20 cellular contexts compared by ENCODE assay signal in the genomic region with DNA sequence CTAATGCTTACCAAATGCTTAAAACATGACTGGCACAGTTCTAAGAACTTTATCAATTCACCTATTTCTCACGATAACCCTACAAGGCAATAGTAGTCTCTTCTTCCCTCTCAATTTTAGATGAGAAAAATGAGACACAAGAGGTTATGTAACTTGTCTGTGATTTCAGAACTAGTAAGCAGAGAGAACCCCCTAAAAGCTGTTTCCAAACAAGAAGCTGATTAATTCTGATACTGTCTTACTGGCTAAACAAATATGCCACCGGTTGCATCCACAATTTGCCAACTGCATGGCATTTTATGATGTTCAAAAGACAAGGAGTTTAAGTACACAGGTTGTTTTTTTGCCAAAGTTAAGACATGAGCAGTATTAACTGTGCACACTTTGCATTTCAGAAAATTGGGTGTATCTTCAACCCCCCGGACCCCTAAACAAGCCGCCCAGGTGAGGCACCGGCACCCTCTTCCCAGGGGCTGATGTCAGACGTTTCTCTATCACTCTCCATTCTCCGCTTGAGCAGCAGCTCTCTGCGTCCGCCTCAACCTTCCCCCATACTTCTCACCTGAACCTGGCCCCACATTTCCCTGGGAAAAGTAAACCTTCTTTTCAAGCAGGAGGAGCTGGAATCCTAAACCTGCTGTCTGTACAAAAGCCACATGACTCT.
"Had no signal": no experiment of that assay in that cellular context is flagged by ENCODE, and none has a peak within 500 bp of the region (broad histone marks: within the 10 kb centered on the region; RNA-seq: fewer than 3 reads in every experiment).

No MANE protein-coding gene starts in this region.

- DNase-seq: effector CD4-positive, alpha-beta T cell; endodermal cell; foreskin melanocyte; heart left ventricle; hypothalamus; left ventricle myocardium inferior; lower lobe of right lung; posterior cingulate gyrus; sigmoid colon; stimulated activated CD4-positive, alpha-beta T cell treated with anti-CD3 and anti-CD28 coated beads, Interleukin-2, amount 100 ng/mL, for 24 hours; stimulated activated CD4-positive, alpha-beta T cell treated with anti-CD3 and anti-CD28 coated beads, Interleukin-4, amount 100 ng/mL, for 4 hours; stimulated activated naive CD4-positive, alpha-beta T cell treated with Interleukin-2 at 50 U/mL for 16 hours; trophoblast cell had no signal

- H3K9me3 ChIP-seq: heart left ventricle, left ventricle myocardium inferior, lower lobe of right lung, neutrophil, right atrium auricular region, sigmoid colon had no signal

- H3K4me1 Mint-ChIP-seq: mesothelial cell of epicardium had no signal

- ATAC-seq: heart left ventricle, lower lobe of right lung had no signal

- FAIRE-seq: islet of Langerhans had no signal

- H3K9me3 Mint-ChIP-seq: memory B cell had no signal

- H3K36me3 ChIP-seq: lower lobe of right lung, right atrium auricular region, sigmoid colon had no signal

- H3K27me3 Mint-ChIP-seq: memory B cell had no signal

- H3K4me3 ChIP-seq: coronary artery, heart left ventricle, left ventricle myocardium inferior, lower lobe of right lung, right atrium auricular region, sigmoid colon, skin epidermis had no signal

- H3K4me1 ChIP-seq: lower lobe of right lung had no signal

- H3K27ac Mint-ChIP-seq: endodermal cell, memory B cell, mesothelial cell of epicardium had no signal

- H3K27ac ChIP-seq: coronary artery, heart left ventricle, left ventricle myocardium inferior, lower lobe of right lung, neutrophil, right atrium auricular region, sigmoid colon, skin epidermis had no signal

- H3K4me3 Mint-ChIP-seq: endodermal cell, memory B cell, mesothelial cell of epicardium had no signal

- H3K27me3 ChIP-seq: heart left ventricle, neutrophil, right atrium auricular region, sigmoid colon had no signal
